ENCODE assay signal across 17 cellular contexts in genomic region chr18:8658858-8659485, GRCh38. TPM values are rescaled to one million over a fixed set of nuclear protein-coding genes. Genes with fewer than 3 reads are reported as not detected.
A peak's percentile ranks its signal among the peaks of the same experiment; 100 is the strongest.
DNase-seq lines count a peak whose midpoint lies in the region; TF ChIP-seq lines count a peak whose summit lies in the region.
"Had no signal": no experiment of that assay in that cellular context is flagged by ENCODE, and none has a peak within 500 bp of the region (broad histone marks: within the 10 kb centered on the region; RNA-seq: fewer than 3 reads in every experiment).

No MANE protein-coding gene starts in this region.

- H3K27me3 Mint-ChIP-seq in neural crest cell (ENCODE audit: low read depth): peaks cover 16% of the 10 kb centered on the region
- peaks cover 5% of the 10 kb centered on the region for H3K27me3 Mint-ChIP-seq in MCF 10A (ENCODE audit: insufficient read depth, unreplicated experiment)

- TF ChIP-seq CTCF in neural crest cell (conservative IDR thresholded peaks at IDR 0.05) (no peak), MCF 10A (IDR thresholded peaks at IDR 0.05; ENCODE audit: unreplicated experiment) (no peak)

- CTCF ChIA-PET in MCF 10A (lab: Yijun Ruan, JAX): interaction anchor here (0.6 to 5.2 kb wide), 6 partner anchors 19 to 398 kb away, joined by 3 to 36 read pairs (median 4); no protein-coding TSS in a partner anchor

- H3K9me3 Mint-ChIP-seq in neural crest cell (no peaks in the 10 kb centered on the region), MCF 10A (ENCODE audit: unreplicated experiment) (no peaks in the 10 kb centered on the region)

- H3K4me1 Mint-ChIP-seq in neural crest cell (peaks cover 46% of the 10 kb centered on the region), MCF 10A (ENCODE audit: insufficient read depth, unreplicated experiment) (peaks cover 19% of the 10 kb centered on the region)

- H3K27ac Mint-ChIP-seq in neural crest cell (ENCODE audit: unreplicated experiment): peak overlapping the region; percentile 3
- H3K27ac Mint-ChIP-seq in MCF 10A (ENCODE audit: low read depth, unreplicated experiment): no peak overlapping the region
- H3K27ac Mint-ChIP-seq: CD4-positive, CD25-positive, alpha-beta regulatory T cell had no signal

- BruUV-seq in MCF 10A (replicated peaks; lab: Mats Ljungman, UMichigan): no TSS peak

- intact Hi-C loops in MCF 10A (cut with micrococcal nuclease): no loop called here

- no peaks in the 10 kb centered on the region for H3K36me3 Mint-ChIP-seq in neural crest cell (ENCODE audit: low read depth)
- H3K36me3 Mint-ChIP-seq in MCF 10A (ENCODE audit: insufficient read depth, unreplicated experiment): no peaks in the 10 kb centered on the region
- H3K36me3 Mint-ChIP-seq: CD4-positive, CD25-positive, alpha-beta regulatory T cell had no signal

- DNase-seq in NCI-H2107 treated with DMSO at 0.1 percent for 48 hours (lab: John Stamatoyannopoulos, UW; ENCODE audit: unreplicated experiment) (peak; percentile 10), NCI-H2107 (lab: John Stamatoyannopoulos, UW) (no peak), NCI-H345 (lab: John Stamatoyannopoulos, UW) (peak; percentile 79), neural crest cell (ENCODE audit: low read depth, low spot score) (no peak), germinal center (ENCODE audit: low spot score) (no peak), NCI-H526 treated with DMSO at 0.1 percent for 48 hours (lab: John Stamatoyannopoulos, UW) (no peak), MCF 10A (ENCODE audit: unreplicated experiment) (no peak), SW 1271 (lab: John Stamatoyannopoulos, UW) (no peak)
- DNase-seq: BE2C; CD4-positive, CD25-positive, alpha-beta regulatory T cell; COR-L47; HCEC 1CT; NCI-H1048; NCI-H1694; RPMI8226; SIG-M5; T-helper 1 cell had no signal

- H3K4me3 Mint-ChIP-seq in neural crest cell (no peak overlapping the region), MCF 10A (ENCODE audit: unreplicated experiment) (no peak overlapping the region)
- H3K4me3 Mint-ChIP-seq: CD4-positive, CD25-positive, alpha-beta regulatory T cell had no signal

- POLR2A ChIA-PET in MCF 10A (lab: Yijun Ruan, JAX): interaction anchor here (0.6 kb wide), 1 partner anchor 786 kb away, joined by 4 read pairs; no protein-coding TSS in a partner anchor

RNA-seq across cellular contexts. Expression of gene MTCL1, which starts 46.4 kb away (rescaled TPM):
- total RNA-seq in neural crest cell (17.8 and 18.4 TPM in 2 replicates), MCF 10A (2022) (11.6 and 19.8 TPM in 2 replicates)

RNA-seq across cellular contexts. Expression of gene RAB12, which starts 49.7 kb away (rescaled TPM):
- total RNA-seq in neural crest cell (25.0 and 26.5 TPM in 2 replicates), MCF 10A (2022) (27.8 and 28.4 TPM in 2 replicates)

Comparison
In these comparisons a context has a peak if more than half of its experiments do, and no peak if none do; other contexts are left out.
1. DNase-seq: peak in NCI-H2107 treated with DMSO at 0.1 percent for 48 hours (single experiment) and NCI-H345 (single experiment); none in NCI-H2107 (single experiment), neural crest cell (single experiment), germinal center (single experiment), NCI-H526 treated with DMSO at 0.1 percent for 48 hours (single experiment), MCF 10A (single experiment) and SW 1271 (0 of 2).